ENCODE assay signal across 8 cellular contexts in genomic region chr1:244461254-244462071, GRCh38. TPM values are rescaled to one million over a fixed set of nuclear protein-coding genes. Genes with fewer than 3 reads are reported as not detected.
DNase-seq lines count a peak whose midpoint lies in the region; ATAC-seq and TF ChIP-seq lines count a peak whose summit lies in the region.

Gene CATSPERE (plus strand): TSS chr1:244461273. CDS start chr1:244461430, 157 bp downstream.

- peak within 1 kb of the TSS; percentile 84 for H3K4me3 Mint-ChIP-seq in nephron progenitor cell

- in situ Hi-C loops in Panc1 (cut with HindIII; ENCODE audit: low pct_unique_long_range_greater_than_20kb, low sequenced_read_pairs) = no loop called here

- peaks cover 22% of the 10 kb centered on the region for H3K36me3 Mint-ChIP-seq in nephron progenitor cell (ENCODE audit: low read depth)

- H3K4me1 ChIP-seq in Panc1 (ENCODE audit: control insufficient read depth, insufficient read depth, low read length) (peaks cover 14% of the 10 kb centered on the region), foreskin keratinocyte (peaks cover 4% of the 10 kb centered on the region)

- TF ChIP-seq CTCF in Panc1 (IDR thresholded peaks at IDR 0.05) (no peak), foreskin keratinocyte (conservative IDR thresholded peaks at IDR 0.05) (no peak), nephron progenitor cell (IDR thresholded peaks at IDR 0.05) (no peak)

- H3K9me3 ChIP-seq in Panc1 (ENCODE audit: control insufficient read depth, insufficient read depth, low read depth, low read length) = no peaks in the 10 kb centered on the region

- ATAC-seq in GM19397 (IDR thresholded peaks at IDR 0.05; ENCODE audit: unreplicated experiment) (peak; percentile 100), HG03521 (IDR thresholded peaks at IDR 0.05; ENCODE audit: unreplicated experiment) (peak; percentile 97), Panc1 (peak; percentile 99), foreskin keratinocyte (peak; percentile 98)
- peak; percentile 98 for ATAC-seq in stimulated activated naive CD8-positive, alpha-beta T cell treated with anti-CD3 and anti-CD28 coated beads, Interleukin-15, Interleukin-2, amounts not matched to agents 100 U/mL and 50 U/mL, for 24 hours

- no peaks in the 10 kb centered on the region for H3K36me3 ChIP-seq in Panc1 (ENCODE audit: control insufficient read depth, insufficient read depth, low read length)

- POLR2A ChIA-PET in Panc1 (lab: Charles Lee) = interaction anchor here (0.6 kb wide), 1 partner anchor 135 kb away, joined by 3 read pairs; no protein-coding TSS in a partner anchor

- peak within 1 kb of the TSS; percentile 91 for H3K27ac Mint-ChIP-seq in nephron progenitor cell

- peak; percentile 96 for DNase-seq in COLO668 (lab: John Stamatoyannopoulos, UW; ENCODE audit: unreplicated experiment)
- DNase-seq in Panc1 (ENCODE audit: low read depth, low spot score) = no peak
- peak; percentile 68 for DNase-seq in activated gamma-delta T cell treated with anti-CD3 and anti-CD28 coated beads, Interleukin-2, amount 50 U/mL, for 16 hours (ENCODE audit: low read depth)
- peak; percentile 47 to 62 for DNase-seq in foreskin keratinocyte
- peak; percentile 83 for DNase-seq in nephron progenitor cell
- DNase-seq in stimulated activated naive CD8-positive, alpha-beta T cell treated with anti-CD3 and anti-CD28 coated beads, Interleukin-15, Interleukin-2, amounts not matched to agents 100 U/mL and 50 U/mL, for 24 hours = peak; percentile 78

- CTCF ChIA-PET in Panc1 (lab: Charles Lee) = no interaction called here

- H3K27me3 ChIP-seq in Panc1 (ENCODE audit: control insufficient read depth, insufficient read depth, low read length) = no peaks in the 10 kb centered on the region
- H3K27me3 ChIP-seq in foreskin keratinocyte = no peaks in the 10 kb centered on the region

- intact Hi-C loops in Panc1 (cut with micrococcal nuclease; ENCODE audit: unreplicated experiment) = no loop called here

- peaks cover 5% of the 10 kb centered on the region for H3K4me1 Mint-ChIP-seq in nephron progenitor cell

- H3K4me3 ChIP-seq in Panc1 (ENCODE audit: low read depth in 2 of 2, low read length in 2 of 2) = peak within 1 kb of the TSS; percentile 49 to 71

- no peaks in the 10 kb centered on the region for H3K27me3 Mint-ChIP-seq in nephron progenitor cell (ENCODE audit: low read depth, poor library complexity)

- H3K9me3 Mint-ChIP-seq in nephron progenitor cell = peaks cover 38% of the 10 kb centered on the region

- peak within 1 kb of the TSS; percentile 92 for H3K27ac ChIP-seq in Panc1 (ENCODE audit: low read length)
- H3K27ac ChIP-seq in foreskin keratinocyte = peak within 1 kb of the TSS; percentile 26

- no TSS peak for BruUV-seq in Panc1 (replicated peaks; lab: Mats Ljungman, UMichigan)

RNA-seq across cellular contexts. Expression of gene CATSPERE, which starts in this region (rescaled TPM):
- total RNA-seq in Panc1 (2021; ENCODE audit: unreplicated experiment) = 0.31 TPM
- not detected for polyA plus RNA-seq in Panc1 (2012; ENCODE audit: insufficient read length)
- 0.07 and 0.21 TPM in 2 replicates for total RNA-seq in foreskin keratinocyte
- polyA plus RNA-seq in foreskin keratinocyte = 0.07 and 0.09 TPM in 2 replicates

Comparison
In these comparisons a context has a peak if more than half of its experiments do, and no peak if none do; other contexts are left out.
1. Peak in ATAC-seq, H3K4me3 ChIP-seq and H3K27ac ChIP-seq in Panc1; RNA of the gene not detected or under 1 TPM.
2. Peak in DNase-seq, ATAC-seq and H3K27ac ChIP-seq in foreskin keratinocyte; RNA of the gene not detected or under 1 TPM.